31 cellular contexts compared by ENCODE assay signal in the genomic region with DNA sequence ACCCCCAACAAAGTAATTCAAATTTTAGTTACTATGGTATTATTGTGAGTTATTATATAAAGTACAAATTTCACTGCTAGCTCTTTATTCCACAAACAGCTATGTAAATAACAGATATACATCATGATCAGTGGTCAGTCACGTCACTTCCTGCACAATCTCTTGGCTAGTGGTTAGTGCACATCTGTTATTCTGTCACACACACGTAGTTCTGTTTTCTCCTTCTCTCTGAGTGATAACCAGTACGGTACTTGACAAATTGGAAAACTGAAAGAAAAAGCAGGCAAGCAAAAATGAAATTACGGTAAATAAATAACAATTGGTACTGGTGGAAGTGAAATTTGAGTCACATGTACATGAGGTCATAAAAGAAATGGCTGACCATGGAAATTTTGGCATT.
"Had no signal": no experiment of that assay in that cellular context is flagged by ENCODE, and none has a peak within 500 bp of the region (broad histone marks: within the 10 kb centered on the region; RNA-seq: fewer than 3 reads in every experiment).

No MANE protein-coding gene starts in this region.

- H3K4me3 ChIP-seq: coronary artery, esophagus muscularis mucosa, gastrocnemius medialis, heart left ventricle had no signal

- H3K36me3 ChIP-seq: brain microvascular endothelial cell, esophagus muscularis mucosa, gastrocnemius medialis, heart left ventricle had no signal

- H3K9me3 ChIP-seq: gastrocnemius medialis had no signal

- ATAC-seq: activated CD4-positive, alpha-beta T cell treated with anti-CD3 and anti-CD28 coated beads for 36 hours; activated CD8-positive, alpha-beta memory T cell treated with anti-CD3 and anti-CD28 coated beads, Interleukin-2, amount 10 ng/mL, durations not matched to agents 7 days and 5 days; activated CD8-positive, alpha-beta T cell treated with anti-CD3 and anti-CD28 coated beads, Interleukin-2, amount 10 ng/mL, durations not matched to agents 7 days and 5 days; effector memory CD8-positive, alpha-beta T cell; foreskin keratinocyte; gastrocnemius medialis; heart left ventricle had no signal

- H3K27me3 Mint-ChIP-seq: activated CD4-positive, alpha-beta memory T cell treated with anti-CD3 and anti-CD28 coated beads for 36 hours; activated CD4-positive, alpha-beta T cell treated with anti-CD3 and anti-CD28 coated beads for 36 hours; activated CD4-positive, alpha-beta T cell treated with anti-CD3 and anti-CD28 coated beads, Interleukin-2, amount 10 ng/mL, durations not matched to agents 24 days and 14 days; activated CD8-positive, alpha-beta memory T cell treated with anti-CD3 and anti-CD28 coated beads, Interleukin-2, amount 10 ng/mL, durations not matched to agents 7 days and 5 days; activated naive CD8-positive, alpha-beta T cell; central memory CD8-positive, alpha-beta T cell; effector memory CD8-positive, alpha-beta T cell had no signal

- H3K27ac ChIP-seq: brain microvascular endothelial cell, coronary artery, esophagus muscularis mucosa, foreskin keratinocyte, gastrocnemius medialis, heart left ventricle had no signal

- H3K4me1 Mint-ChIP-seq: activated CD4-positive, alpha-beta T cell treated with anti-CD3 and anti-CD28 coated beads for 36 hours; activated CD4-positive, alpha-beta T cell treated with anti-CD3 and anti-CD28 coated beads, Interleukin-2, amount 10 ng/mL, durations not matched to agents 24 days and 14 days; activated CD8-positive, alpha-beta memory T cell treated with anti-CD3 and anti-CD28 coated beads, Interleukin-2, amount 10 ng/mL, durations not matched to agents 7 days and 5 days; central memory CD8-positive, alpha-beta T cell had no signal

- H3K4me1 ChIP-seq: esophagus muscularis mucosa, foreskin keratinocyte, gastrocnemius medialis, heart left ventricle had no signal

- DNase-seq: activated CD4-positive, alpha-beta memory T cell treated with anti-CD3 and anti-CD28 coated beads for 36 hours; activated CD4-positive, alpha-beta T cell treated with anti-CD3 and anti-CD28 coated beads for 36 hours; activated CD4-positive, alpha-beta T cell treated with anti-CD3 and anti-CD28 coated beads, Interleukin-2, amount 10 ng/mL, durations not matched to agents 24 days and 14 days; activated CD4-positive, CD25-positive, alpha-beta regulatory T cell; activated CD4-positive, CD25-positive, alpha-beta regulatory T cell treated with anti-CD3 and anti-CD28 coated beads, Interleukin-2, amount 50 U/mL, for 72 hours; activated CD8-positive, alpha-beta memory T cell treated with anti-CD3 and anti-CD28 coated beads, Interleukin-2, amount 10 ng/mL, durations not matched to agents 7 days and 5 days; activated CD8-positive, alpha-beta memory T cell treated with anti-CD3 and anti-CD28 coated beads, Interleukin-2, amount 50 U/mL, for 4 hours; activated CD8-positive, alpha-beta T cell treated with anti-CD3 and anti-CD28 coated beads, Interleukin-2, amount 10 ng/mL, durations not matched to agents 7 days and 5 days; activated effector memory CD4-positive, alpha-beta T cell treated with anti-CD3 and anti-CD28 coated beads, Interleukin-2, amount 50 U/mL, for 16 hours; activated naive CD4-positive, alpha-beta T cell; activated naive CD4-positive, alpha-beta T cell treated with anti-CD3 and anti-CD28 coated beads, Interleukin-2, amount 50 U/mL, for 16 hours; activated T-cell treated with anti-CD3 and anti-CD28 coated beads, Interleukin-2, amount 50 U/mL, for 1 hour; activated T-cell treated with anti-CD3 and anti-CD28 coated beads, Interleukin-2, amount 50 U/mL, for 48 hours; amniotic stem cell; anterior cingulate cortex; brain microvascular endothelial cell; dermis blood vessel endothelial cell; effector CD4-positive, alpha-beta T cell; effector memory CD8-positive, alpha-beta T cell; erythroblast; foreskin keratinocyte; gastrocnemius medialis; glutamatergic neuron; heart left ventricle; hypothalamus had no signal

- H3K36me3 Mint-ChIP-seq: activated CD4-positive, alpha-beta memory T cell treated with anti-CD3 and anti-CD28 coated beads for 36 hours; activated CD8-positive, alpha-beta memory T cell treated with anti-CD3 and anti-CD28 coated beads, Interleukin-2, amount 10 ng/mL, durations not matched to agents 7 days and 5 days; activated naive CD8-positive, alpha-beta T cell had no signal

- H3K4me3 Mint-ChIP-seq: activated CD4-positive, alpha-beta memory T cell treated with anti-CD3 and anti-CD28 coated beads for 36 hours; activated CD4-positive, alpha-beta T cell treated with anti-CD3 and anti-CD28 coated beads for 36 hours; activated CD4-positive, alpha-beta T cell treated with anti-CD3 and anti-CD28 coated beads, Interleukin-2, amount 10 ng/mL, durations not matched to agents 24 days and 14 days; activated CD8-positive, alpha-beta memory T cell treated with anti-CD3 and anti-CD28 coated beads, Interleukin-2, amount 10 ng/mL, durations not matched to agents 7 days and 5 days; activated CD8-positive, alpha-beta T cell treated with anti-CD3 and anti-CD28 coated beads, Interleukin-2, amount 10 ng/mL, durations not matched to agents 7 days and 5 days; activated naive CD8-positive, alpha-beta T cell; activated T-helper 1 cell treated with anti-CD3 and anti-CD28 coated beads, Interleukin-12 subunit alpha, Interleukin-12 subunit beta, Interleukin-2, Interleukin-4 antibody, amounts not matched to agents 30 ng/mL and 10 ng/mL and 1 ng/mL, durations not matched to agents 14 hours and 24 hours and 36 hours; central memory CD8-positive, alpha-beta T cell; effector memory CD8-positive, alpha-beta T cell had no signal

- H3K27ac Mint-ChIP-seq: activated CD4-positive, alpha-beta memory T cell treated with anti-CD3 and anti-CD28 coated beads for 36 hours; activated CD4-positive, alpha-beta T cell treated with anti-CD3 and anti-CD28 coated beads for 36 hours; activated CD4-positive, alpha-beta T cell treated with anti-CD3 and anti-CD28 coated beads, Interleukin-2, amount 10 ng/mL, durations not matched to agents 24 days and 14 days; activated CD8-positive, alpha-beta memory T cell treated with anti-CD3 and anti-CD28 coated beads, Interleukin-2, amount 10 ng/mL, durations not matched to agents 7 days and 5 days; activated CD8-positive, alpha-beta T cell treated with anti-CD3 and anti-CD28 coated beads, Interleukin-2, amount 10 ng/mL, durations not matched to agents 7 days and 5 days; activated naive CD8-positive, alpha-beta T cell; activated T-helper 1 cell treated with anti-CD3 and anti-CD28 coated beads, Interleukin-12 subunit alpha, Interleukin-12 subunit beta, Interleukin-2, Interleukin-4 antibody, amounts not matched to agents 30 ng/mL and 10 ng/mL and 1 ng/mL, durations not matched to agents 14 hours and 24 hours and 36 hours; activated T-helper 2 cell treated with anti-CD3 and anti-CD28 coated beads, Interferon-gamma antibody, Interleukin-2, Interleukin-4, amounts not matched to agents 10 μg/mL and 5 μg/mL and 100 μg/mL, durations not matched to agents 14 hours and 24 hours and 36 hours; effector memory CD8-positive, alpha-beta T cell had no signal

- H3K27me3 ChIP-seq: brain microvascular endothelial cell, esophagus muscularis mucosa, foreskin keratinocyte, gastrocnemius medialis, heart left ventricle had no signal
